ENCODE assay signal across 8 cellular contexts in genomic region chr1:234610582-234611152, GRCh38. TPM values are rescaled to one million over a fixed set of nuclear protein-coding genes. Genes with fewer than 3 reads are reported as not detected.
DNase-seq lines count a peak whose midpoint lies in the region; ATAC-seq and TF ChIP-seq lines count a peak whose summit lies in the region.

No MANE protein-coding gene starts in this region.

- H3K14ac ChIP-seq in H9 (ENCODE audit: insufficient read depth, low read length): peak overlapping the region; percentile 90

- no peak overlapping the region for H2BK20ac ChIP-seq in H9 (ENCODE audit: low read depth, low read length, poor library complexity, severe bottlenecking)

- H3K4me1 ChIP-seq in H9 (ENCODE audit: insufficient read depth, low read length): peaks cover 13% of the 10 kb centered on the region

- no peaks in the 10 kb centered on the region for H4K20me1 ChIP-seq in H9 (ENCODE audit: control insufficient read depth, insufficient read depth, insufficient read length)

- no peaks in the 10 kb centered on the region for H3K27me3 Mint-ChIP-seq in H9 (ENCODE audit: low read depth)
- H3K27me3 Mint-ChIP-seq in nephron (ENCODE audit: low read depth): peaks cover 4% of the 10 kb centered on the region
- no peaks in the 10 kb centered on the region for H3K27me3 Mint-ChIP-seq in stimulated activated naive CD8-positive, alpha-beta T cell treated with anti-CD3 and anti-CD28 coated beads, Interleukin-15, amount 100 ng/mL, for 72 hours

- H2AFZ ChIP-seq in H9 (ENCODE audit: low read length): no peak overlapping the region

- H3K23ac ChIP-seq in H9 (ENCODE audit: insufficient read length, low read depth, low read length): no peak overlapping the region

- no peak overlapping the region for H4K91ac ChIP-seq in H9 (ENCODE audit: insufficient read length, low read depth, low read length)

- H3K36me3 Mint-ChIP-seq in H9 (ENCODE audit: insufficient read depth in 1 of 3, low read depth in 3 of 3) (peaks cover 24 to 28% (median 26%) of the 10 kb centered on the region in 3 experiments), nephron (ENCODE audit: low read depth) (peaks cover 32% of the 10 kb centered on the region)

- H2BK120ac ChIP-seq in H9 (ENCODE audit: low read depth, low read length, poor library complexity, severe bottlenecking): peak overlapping the region; percentile 85

- ATAC-seq in stimulated activated naive CD8-positive, alpha-beta T cell treated with anti-CD3 and anti-CD28 coated beads, Interleukin-15, amount 100 ng/mL, for 72 hours: peak; percentile 62

- peaks cover 29% of the 10 kb centered on the region for H3K36me3 ChIP-seq in MG63

- H2AK5ac ChIP-seq in H9 (ENCODE audit: insufficient read length, low read length): no peak overlapping the region

- H3K4me3 ChIP-seq in MG63: peak overlapping the region; percentile 52
- H3K4me3 ChIP-seq in fibroblast of pulmonary artery (replicated peaks; ENCODE audit: low read depth, low read length): peak overlapping the region; percentile 65

- peak overlapping the region; percentile 91 for H3K4me2 ChIP-seq in H9 (ENCODE audit: insufficient read depth, insufficient read length, low read length)

- H3K9me3 Mint-ChIP-seq in H9 (peaks cover 0 to 3% of the 10 kb centered on the region in 2 experiments; a peak in 3 of 5 replicates), nephron (peaks cover 2% of the 10 kb centered on the region)
- H3K9me3 Mint-ChIP-seq in stimulated activated naive CD8-positive, alpha-beta T cell treated with anti-CD3 and anti-CD28 coated beads, Interleukin-15, amount 100 ng/mL, for 72 hours: no peaks in the 10 kb centered on the region

- peak; percentile 87 for DNase-seq in G401 (ENCODE audit: low spot score)
- peak; percentile 90 for DNase-seq in H9
- DNase-seq in MG63: peak; percentile 97
- peak; percentile 90 for DNase-seq in SHP77 (lab: John Stamatoyannopoulos, UW)
- DNase-seq in activated effector memory CD4-positive, alpha-beta T cell treated with anti-CD3 and anti-CD28 coated beads, Interleukin-2, amount 50 U/mL, for 16 hours: peak; percentile 95
- DNase-seq in fibroblast of pulmonary artery (ENCODE audit: low read depth): peak; percentile 97
- peak; percentile 96 to 97 for DNase-seq in stimulated activated naive CD8-positive, alpha-beta T cell treated with anti-CD3 and anti-CD28 coated beads, Interleukin-15, amount 100 ng/mL, for 72 hours

- H2BK15ac ChIP-seq in H9 (ENCODE audit: low read depth, low read length): no peak overlapping the region

- H3K9ac ChIP-seq in H9 (ENCODE audit: extremely low read depth, insufficient read length, low read length): peak overlapping the region; percentile 93

- WGBS in H9 (ENCODE audit: extremely low coverage, insufficient read length, low lambda C conversion rate): no CpG with 5 or more reads among the region's 65 CpGs

- peak overlapping the region; percentile 89 for H3K18ac ChIP-seq in H9 (ENCODE audit: insufficient read length, low read depth, low read length)

- no peak for TF ChIP-seq CTCF in H9 (conservative IDR thresholded peaks at IDR 0.05)
- no peak for TF ChIP-seq CTCF in fibroblast of pulmonary artery (IDR thresholded peaks at IDR 0.05; ENCODE audit: low read length, missing control alignments)
- no peak for TF ChIP-seq CTCF in nephron (IDR thresholded peaks at IDR 0.05; ENCODE audit: unreplicated experiment in 3 of 3)

- peak overlapping the region; percentile 57; the same call in 1 of the 2 replicates for H3K4ac ChIP-seq in H9 (ENCODE audit: low read depth, low read length)

- peak overlapping the region; percentile 38 for H3T11ph ChIP-seq in H9 (ENCODE audit: low read length)

- H3K4me1 Mint-ChIP-seq in H9 (peaks cover 46 to 48% of the 10 kb centered on the region in 2 experiments), nephron (peaks cover 36% of the 10 kb centered on the region)
- peaks cover 37% of the 10 kb centered on the region for H3K4me1 Mint-ChIP-seq in stimulated activated naive CD8-positive, alpha-beta T cell treated with anti-CD3 and anti-CD28 coated beads, Interleukin-15, amount 100 ng/mL, for 72 hours

- H2BK12ac ChIP-seq in H9 (ENCODE audit: insufficient read length, low read depth, low read length): peak overlapping the region; percentile 54

- H3K9me3 ChIP-seq in H9 (ENCODE audit: control insufficient read depth, low read depth, low read length) (no peaks in the 10 kb centered on the region), MG63 (no peaks in the 10 kb centered on the region)

- H3K4me3 Mint-ChIP-seq in H9: peak overlapping the region; percentile 76 to 89
- H3K4me3 Mint-ChIP-seq in nephron: peak overlapping the region; percentile 93 to 99 (median 93)
- H3K4me3 Mint-ChIP-seq in stimulated activated naive CD8-positive, alpha-beta T cell treated with anti-CD3 and anti-CD28 coated beads, Interleukin-15, amount 100 ng/mL, for 72 hours: peak overlapping the region; percentile 86 to 89

- H4K5ac ChIP-seq in H9 (ENCODE audit: insufficient read length, low read depth, low read length): peak overlapping the region; percentile 74

- peak overlapping the region; percentile 24 for H2BK5ac ChIP-seq in H9 (ENCODE audit: insufficient read length, low read length)

- H3K79me1 ChIP-seq in H9 (ENCODE audit: insufficient read depth, low read depth, low read length, poor library complexity, severe bottlenecking): no peaks in the 10 kb centered on the region

- H3K27ac Mint-ChIP-seq in H9: peak overlapping the region; percentile 94 to 99 (median 96)
- peak overlapping the region; percentile 100 for H3K27ac Mint-ChIP-seq in nephron
- peak overlapping the region; percentile 96 to 99 for H3K27ac Mint-ChIP-seq in stimulated activated naive CD8-positive, alpha-beta T cell treated with anti-CD3 and anti-CD28 coated beads, Interleukin-15, amount 100 ng/mL, for 72 hours

- H3K79me2 ChIP-seq in H9 (ENCODE audit: insufficient read depth, low read length): peaks cover 19% of the 10 kb centered on the region; the same call in 1 of the 2 replicates

- H3K27me3 ChIP-seq in H9 (ENCODE audit: insufficient read depth, low read length) (no peaks in the 10 kb centered on the region), MG63 (no peaks in the 10 kb centered on the region)

- peaks cover 18% of the 10 kb centered on the region for H3K23me2 ChIP-seq in H9 (ENCODE audit: insufficient read length, low read depth, low read length, poor library complexity, severe bottlenecking)

- no peak overlapping the region for H4K8ac ChIP-seq in H9 (replicated peaks; ENCODE audit: insufficient read length, low read depth, low read length)

- peak overlapping the region; percentile 91 for H3K27ac ChIP-seq in H9 (ENCODE audit: insufficient read length, low read depth, low read length)

- in situ Hi-C loops in G401 (cut with HindIII; ENCODE audit: low sequenced_read_pairs): loop anchor here (25.0 kb wide), 1 partner anchor 477 kb away; no protein-coding TSS in a partner anchor

- no peak overlapping the region for H3K56ac ChIP-seq in H9 (ENCODE audit: insufficient read length, low read depth, low read length)

RNA-seq across cellular contexts. Expression of gene IRF2BP2, which starts 0.7 kb away (rescaled TPM):
- total RNA-seq in G401 (2014; rRNA removed; shearing (Covaris generic)): 41.1 and 44.7 TPM in 2 replicates
- 80.2 and 80.3 TPM in 2 replicates for total RNA-seq in H9 (2021)
- 52.8 and 67.4 TPM in 2 replicates for total RNA-seq in MG63 (2014; rRNA removed; shearing (Covaris generic); ENCODE audit: low replicate concordance)

Comparison
In these comparisons a context has a peak if more than half of its experiments do, and no peak if none do; other contexts are left out.
1. Peak in every context shown above with its lines: DNase-seq, ATAC-seq, H3K4me3 ChIP-seq and H3K27ac ChIP-seq.